Comparison of ENCODE assay signal across 13 cellular contexts in the genomic region with DNA sequence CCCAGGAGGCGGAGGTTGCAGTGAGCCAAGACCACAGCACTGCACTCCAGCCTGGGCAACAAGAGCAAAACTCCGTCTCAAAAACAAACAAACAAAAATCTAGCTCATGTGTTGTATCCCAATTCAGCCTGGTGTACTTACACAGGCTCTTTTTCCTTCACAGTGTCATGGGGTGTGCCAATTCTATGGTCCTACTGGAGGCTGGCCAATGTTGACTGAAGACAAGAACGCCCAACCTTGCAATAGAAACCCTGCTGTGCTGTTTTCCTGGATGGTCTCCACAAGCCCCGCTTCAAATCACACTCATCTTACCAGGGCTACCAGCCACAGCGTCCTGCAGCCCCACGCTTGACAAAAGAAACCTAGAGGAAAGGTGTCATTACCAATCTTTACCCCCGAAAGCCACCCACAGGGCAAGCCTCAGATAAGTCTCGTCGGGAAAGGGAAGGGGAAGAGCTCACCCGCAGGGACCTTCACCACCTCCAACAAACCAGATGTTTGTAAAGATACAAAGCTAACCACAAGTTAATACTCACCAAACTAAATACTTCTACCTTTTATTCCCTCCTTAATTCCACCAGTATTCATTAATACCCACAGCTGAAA.
DNase-seq lines count a peak whose midpoint lies in the region; ATAC-seq and TF ChIP-seq lines count a peak whose summit lies in the region.
"Had no signal": no experiment of that assay in that cellular context is flagged by ENCODE, and none has a peak within 500 bp of the region (broad histone marks: within the 10 kb centered on the region; RNA-seq: fewer than 3 reads in every experiment).

No MANE protein-coding gene starts in this region.

- H3K4me1 Mint-ChIP-seq in CD14-positive monocyte, result peaks cover 32% of the 10 kb centered on the region
- H3K4me1 Mint-ChIP-seq in activated T-helper 2 cell treated with anti-CD3 and anti-CD28 coated beads, Interferon-gamma antibody, Interleukin-2, Interleukin-4, amounts not matched to agents 10 μg/mL and 5 μg/mL and 100 μg/mL, durations not matched to agents 14 hours and 24 hours and 36 hours (ENCODE audit: low read depth), result peaks cover 1% of the 10 kb centered on the region
- H3K4me1 Mint-ChIP-seq: activated CD8-positive, alpha-beta memory T cell treated with anti-CD3 and anti-CD28 coated beads, Interleukin-2, amount 10 ng/mL, durations not matched to agents 7 days and 5 days; central memory CD8-positive, alpha-beta T cell had no signal

- no peak for TF ChIP-seq CTCF in CD14-positive monocyte (IDR thresholded peaks at IDR 0.05)
- no peak for TF ChIP-seq CTCF in astrocyte of the cerebellum (IDR thresholded peaks at IDR 0.05; ENCODE audit: low read depth, low read length, missing control alignments)
- no peak for TF ChIP-seq CTCF in mucosa of descending colon (IDR thresholded peaks at IDR 0.05)

- in situ Hi-C loops in astrocyte of the cerebellum (cut with HindIII; ENCODE audit: low sequenced_read_pairs), result no loop called here

- ATAC-seq in mucosa of descending colon, result peak; percentile 72
- ATAC-seq in GM18870 (IDR thresholded peaks at IDR 0.05; ENCODE audit: unreplicated experiment), result no peak
- ATAC-seq: activated CD8-positive, alpha-beta memory T cell treated with anti-CD3 and anti-CD28 coated beads, Interleukin-2, amount 10 ng/mL, durations not matched to agents 7 days and 5 days had no signal

- H3K27ac Mint-ChIP-seq in CD14-positive monocyte, result peak overlapping the region in 5 of 7 donors; percentile 49 to 89 (median 76)
- no peak overlapping the region for H3K27ac Mint-ChIP-seq in activated T-helper 2 cell treated with anti-CD3 and anti-CD28 coated beads, Interferon-gamma antibody, Interleukin-2, Interleukin-4, amounts not matched to agents 10 μg/mL and 5 μg/mL and 100 μg/mL, durations not matched to agents 14 hours and 24 hours and 36 hours
- H3K27ac Mint-ChIP-seq: activated CD8-positive, alpha-beta memory T cell treated with anti-CD3 and anti-CD28 coated beads, Interleukin-2, amount 10 ng/mL, durations not matched to agents 7 days and 5 days; activated naive CD8-positive, alpha-beta T cell had no signal

- intact Hi-C loops in CD14-positive monocyte (cut with micrococcal nuclease), result no loop called here
- intact Hi-C loops in mucosa of descending colon (cut with DNase I, micrococcal nuclease), result no loop called here
- intact Hi-C loops in activated T-helper 2 cell treated with anti-CD3 and anti-CD28 coated beads, Interferon-gamma antibody, Interleukin-2, Interleukin-4, amounts not matched to agents 10 μg/mL and 5 μg/mL and 100 μg/mL, durations not matched to agents 14 hours and 24 hours and 36 hours (cut with micrococcal nuclease), result no loop called here

- peaks cover 47 to 51% of the 10 kb centered on the region in 2 donors for H3K36me3 Mint-ChIP-seq in CD14-positive monocyte
- H3K36me3 Mint-ChIP-seq in activated T-helper 2 cell treated with anti-CD3 and anti-CD28 coated beads, Interferon-gamma antibody, Interleukin-2, Interleukin-4, amounts not matched to agents 10 μg/mL and 5 μg/mL and 100 μg/mL, durations not matched to agents 14 hours and 24 hours and 36 hours (ENCODE audit: low read depth), result no peaks in the 10 kb centered on the region
- H3K36me3 Mint-ChIP-seq: activated CD8-positive, alpha-beta memory T cell treated with anti-CD3 and anti-CD28 coated beads, Interleukin-2, amount 10 ng/mL, durations not matched to agents 7 days and 5 days; activated naive CD8-positive, alpha-beta T cell had no signal

- H3K36me3 ChIP-seq in mucosa of descending colon (ENCODE audit: low read depth), result no peaks in the 10 kb centered on the region

- no peak overlapping the region for H3K4me3 Mint-ChIP-seq in CD14-positive monocyte
- H3K4me3 Mint-ChIP-seq in activated T-helper 2 cell treated with anti-CD3 and anti-CD28 coated beads, Interferon-gamma antibody, Interleukin-2, Interleukin-4, amounts not matched to agents 10 μg/mL and 5 μg/mL and 100 μg/mL, durations not matched to agents 14 hours and 24 hours and 36 hours (ENCODE audit: low read depth), result no peak overlapping the region
- H3K4me3 Mint-ChIP-seq: activated CD8-positive, alpha-beta memory T cell treated with anti-CD3 and anti-CD28 coated beads, Interleukin-2, amount 10 ng/mL, durations not matched to agents 7 days and 5 days; activated naive CD8-positive, alpha-beta T cell; central memory CD8-positive, alpha-beta T cell had no signal

- H3K4me3 ChIP-seq in astrocyte of the cerebellum (ENCODE audit: low read depth, low read length) (no peak overlapping the region), mucosa of descending colon (no peak overlapping the region)

- DNase-seq in CD14-positive monocyte (ENCODE audit: low spot score) (no peak), NCI-H146 treated with DMSO at 0.1 percent for 48 hours (lab: John Stamatoyannopoulos, UW; ENCODE audit: unreplicated experiment) (peak; percentile 80), astrocyte of the cerebellum (ENCODE audit: low read depth) (peak; percentile 72), mucosa of descending colon (peak in 2 of 3 donors; percentile 51 to 81), DMS114 treated with DMSO at 0.1 percent for 48 hours (lab: John Stamatoyannopoulos, UW; ENCODE audit: unreplicated experiment) (no peak), midbrain (lab: John Stamatoyannopoulos, UW) (no peak)
- DNase-seq in activated T-helper 2 cell treated with anti-CD3 and anti-CD28 coated beads, Interferon-gamma antibody, Interleukin-2, Interleukin-4, amounts not matched to agents 10 μg/mL and 5 μg/mL and 100 μg/mL, durations not matched to agents 14 hours and 24 hours and 36 hours (ENCODE audit: low spot score), result no peak
- DNase-seq: activated CD8-positive, alpha-beta memory T cell treated with anti-CD3 and anti-CD28 coated beads, Interleukin-2, amount 10 ng/mL, durations not matched to agents 7 days and 5 days; DMS79; NCI-H1436 had no signal

- H3K4me1 ChIP-seq in mucosa of descending colon (ENCODE audit: low read depth), result peaks cover 37% of the 10 kb centered on the region

- no peaks in the 10 kb centered on the region for H3K27me3 Mint-ChIP-seq in CD14-positive monocyte (ENCODE audit: low read depth in 3 of 3)
- H3K27me3 Mint-ChIP-seq in activated T-helper 2 cell treated with anti-CD3 and anti-CD28 coated beads, Interferon-gamma antibody, Interleukin-2, Interleukin-4, amounts not matched to agents 10 μg/mL and 5 μg/mL and 100 μg/mL, durations not matched to agents 14 hours and 24 hours and 36 hours (ENCODE audit: low read depth), result no peaks in the 10 kb centered on the region
- H3K27me3 Mint-ChIP-seq: activated CD8-positive, alpha-beta memory T cell treated with anti-CD3 and anti-CD28 coated beads, Interleukin-2, amount 10 ng/mL, durations not matched to agents 7 days and 5 days; activated naive CD8-positive, alpha-beta T cell; central memory CD8-positive, alpha-beta T cell had no signal

- no peaks in the 10 kb centered on the region for H3K9me3 Mint-ChIP-seq in CD14-positive monocyte
- H3K9me3 Mint-ChIP-seq in activated T-helper 2 cell treated with anti-CD3 and anti-CD28 coated beads, Interferon-gamma antibody, Interleukin-2, Interleukin-4, amounts not matched to agents 10 μg/mL and 5 μg/mL and 100 μg/mL, durations not matched to agents 14 hours and 24 hours and 36 hours, result no peaks in the 10 kb centered on the region
- H3K9me3 Mint-ChIP-seq: central memory CD8-positive, alpha-beta T cell had no signal

- H3K9me3 ChIP-seq in mucosa of descending colon, result no peaks in the 10 kb centered on the region

Comparison
In these comparisons a context has a peak if more than half of its experiments do, and no peak if none do; other contexts are left out.
1. DNase-seq: peak in NCI-H146 treated with DMSO at 0.1 percent for 48 hours (single experiment), astrocyte of the cerebellum (single experiment) and mucosa of descending colon (2 of 3); none in CD14-positive monocyte (single experiment), DMS114 treated with DMSO at 0.1 percent for 48 hours (single experiment), activated T-helper 2 cell treated with anti-CD3 and anti-CD28 coated beads, Interferon-gamma antibody, Interleukin-2, Interleukin-4, amounts not matched to agents 10 μg/mL and 5 μg/mL and 100 μg/mL, durations not matched to agents 14 hours and 24 hours and 36 hours (single experiment) and midbrain (single experiment).